In the genomic region with DNA sequence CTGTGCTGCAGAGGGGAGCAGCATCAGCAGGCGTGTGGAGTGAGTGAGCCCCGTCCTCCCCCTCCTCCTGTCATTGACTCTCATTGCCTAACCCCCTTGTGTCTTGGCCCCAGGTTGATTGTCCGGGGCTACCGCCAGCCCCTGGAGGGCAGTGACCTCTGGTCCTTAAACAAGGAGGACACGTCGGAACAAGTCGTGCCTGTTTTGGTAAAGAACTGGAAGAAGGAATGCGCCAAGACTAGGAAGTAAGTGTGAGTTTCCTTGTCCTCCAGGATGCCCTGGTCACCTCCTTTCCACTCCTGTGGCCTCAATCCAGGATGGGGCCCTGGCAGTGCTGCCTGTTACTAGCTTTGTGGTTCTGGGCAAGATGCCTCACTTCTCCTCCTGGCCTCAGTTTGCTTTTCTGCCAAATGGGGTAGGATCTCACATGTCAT, we compare ENCODE assay signal across 20 cellular contexts.
"Had no signal": no experiment of that assay in that cellular context is flagged by ENCODE, and none has a peak within 500 bp of the region (broad histone marks: within the 10 kb centered on the region; RNA-seq: fewer than 3 reads in every experiment).

No MANE protein-coding gene starts in this region.

- H3K9me3 ChIP-seq: ascending aorta, transverse colon had no signal

- H3K9me3 Mint-ChIP-seq: activated T-helper 17 cell treated with anti-CD3 and anti-CD28 coated beads, Interleukin-2, amount 50 U/mL, for 72 hours; memory B cell; naive thymus-derived CD8-positive, alpha-beta T cell; T-cell had no signal

- H3K27ac ChIP-seq: ascending aorta, dorsolateral prefrontal cortex, hepatocyte, transverse colon, VCaP had no signal

- H3K27me3 Mint-ChIP-seq: activated T-helper 17 cell treated with anti-CD3 and anti-CD28 coated beads, Interleukin-2, amount 50 U/mL, for 72 hours; memory B cell; naive thymus-derived CD8-positive, alpha-beta T cell; progenitor cell of endocrine pancreas; T-cell had no signal

- H3K27ac Mint-ChIP-seq: activated T-helper 17 cell treated with anti-CD3 and anti-CD28 coated beads, Interleukin-2, amount 50 U/mL, for 72 hours; memory B cell; progenitor cell of endocrine pancreas; T-cell had no signal

- H3K4me3 ChIP-seq: ascending aorta, dorsolateral prefrontal cortex, hepatocyte, transverse colon had no signal

- H3K4me1 ChIP-seq: ascending aorta, transverse colon had no signal

- FAIRE-seq: keratinocyte, small intestine had no signal

- H3K4me3 Mint-ChIP-seq: activated T-helper 17 cell treated with anti-CD3 and anti-CD28 coated beads, Interleukin-2, amount 50 U/mL, for 72 hours; memory B cell; naive thymus-derived CD8-positive, alpha-beta T cell; T-cell had no signal

- H3K27me3 ChIP-seq: ascending aorta, dorsolateral prefrontal cortex, hepatocyte, transverse colon had no signal

- DNase-seq: activated CD4-positive, alpha-beta T cell treated with anti-CD3 and anti-CD28 coated beads, Interleukin-2, amount 50 U/mL, for 48 hours; activated naive CD4-positive, alpha-beta T cell treated with Interleukin-2 at 50 U/mL for 16 hours; dorsolateral prefrontal cortex; erythroblast; naive thymus-derived CD8-positive, alpha-beta T cell; right cardiac atrium; small intestine; stimulated activated CD4-positive, alpha-beta T cell treated with anti-CD3 and anti-CD28 coated beads, Interleukin-4, amount 100 ng/mL, for 24 hours; stimulated activated naive CD4-positive, alpha-beta T cell; T-cell; T1000; transverse colon had no signal

- ATAC-seq: activated T-helper 17 cell treated with anti-CD3 and anti-CD28 coated beads, Interleukin-2, amount 50 U/mL, for 72 hours; left lobe of liver; naive thymus-derived CD8-positive, alpha-beta T cell; right cardiac atrium; T-cell had no signal
